Comparison of ENCODE assay signal across 15 cellular contexts in genomic region chr6:16168121-16168520, GRCh38. TPM values are rescaled to one million over a fixed set of nuclear protein-coding genes. Genes with fewer than 3 reads are reported as not detected.
DNase-seq lines count a peak whose midpoint lies in the region; ATAC-seq, FAIRE-seq and TF ChIP-seq lines count a peak whose summit lies in the region.
"Had no signal": no experiment of that assay in that cellular context is flagged by ENCODE, and none has a peak within 500 bp of the region (broad histone marks: within the 10 kb centered on the region; RNA-seq: fewer than 3 reads in every experiment).

No MANE protein-coding gene starts in this region.

- peaks cover 18% of the 10 kb centered on the region for H3K4me1 Mint-ChIP-seq in activated CD4-positive, alpha-beta memory T cell treated with anti-CD3 and anti-CD28 coated beads for 36 hours (ENCODE audit: low read depth)

- WGBS in mesendoderm (ENCODE audit: extremely low coverage, insufficient coverage, low lambda C conversion rate), result no CpG with 5 or more reads among the region's 5 CpGs

- H4K5ac ChIP-seq in mesendoderm (ENCODE audit: low read length), result no peak overlapping the region

- ATAC-seq in GM19455 (IDR thresholded peaks at IDR 0.05; ENCODE audit: unreplicated experiment), result no peak
- ATAC-seq: pancreas, Right ventricle myocardium inferior had no signal

- no peak overlapping the region for H4K8ac ChIP-seq in mesendoderm (ENCODE audit: low read depth, low read length)

- peak overlapping the region; percentile 36 for H3K4ac ChIP-seq in mesendoderm (ENCODE audit: low read depth, low read length)

- CTCF ChIA-PET in activated CD4-positive, alpha-beta memory T cell treated with anti-CD3 and anti-CD28 coated beads for 36 hours (lab: Charles Lee), result no interaction called here

- H3K27ac Mint-ChIP-seq in activated CD4-positive, alpha-beta memory T cell treated with anti-CD3 and anti-CD28 coated beads for 36 hours, result no peak overlapping the region
- H3K27ac Mint-ChIP-seq: memory B cell had no signal

- H2BK5ac ChIP-seq in mesendoderm (ENCODE audit: low read length), result no peak overlapping the region

- no peak overlapping the region for H3K9ac ChIP-seq in mesendoderm (ENCODE audit: low read length)

- H2BK120ac ChIP-seq in mesendoderm (ENCODE audit: low read depth, low read length), result no peak overlapping the region

- peaks cover 27% of the 10 kb centered on the region for H3K27me3 Mint-ChIP-seq in activated CD4-positive, alpha-beta memory T cell treated with anti-CD3 and anti-CD28 coated beads for 36 hours

- H3K23ac ChIP-seq in mesendoderm (ENCODE audit: low read length), result no peak overlapping the region

- H3K4me2 ChIP-seq in mesendoderm (ENCODE audit: low read length), result no peak overlapping the region

- peaks cover 3% of the 10 kb centered on the region for H3K4me1 ChIP-seq in mesendoderm (ENCODE audit: control insufficient read depth, low read depth, low read length)
- H3K4me1 ChIP-seq: pancreas, uterus had no signal

- POLR2A ChIA-PET in activated CD4-positive, alpha-beta memory T cell treated with anti-CD3 and anti-CD28 coated beads for 36 hours (lab: Charles Lee), result no interaction called here

- H3K27ac ChIP-seq in mesendoderm (ENCODE audit: low read depth, low read length) (no peak overlapping the region), dorsolateral prefrontal cortex (no peak overlapping the region)
- H3K27ac ChIP-seq: pancreas had no signal

- no peak overlapping the region for H3K4me3 ChIP-seq in mesendoderm (ENCODE audit: low read length)
- no peak overlapping the region for H3K4me3 ChIP-seq in dorsolateral prefrontal cortex
- H3K4me3 ChIP-seq: pancreas, uterus had no signal

- no peaks in the 10 kb centered on the region for H3K27me3 ChIP-seq in mesendoderm (ENCODE audit: insufficient read depth, low read length, poor library complexity)
- no peaks in the 10 kb centered on the region for H3K27me3 ChIP-seq in dorsolateral prefrontal cortex
- H3K27me3 ChIP-seq: pancreas, uterus had no signal

- intact Hi-C loops in activated CD4-positive, alpha-beta memory T cell treated with anti-CD3 and anti-CD28 coated beads for 36 hours (cut with micrococcal nuclease), result no loop called here
- intact Hi-C loops in dorsolateral prefrontal cortex (cut with DNase I), result loop anchor here in 1 of 2 donors (5.0 kb wide), 1 partner anchor 41 kb away; the partner anchor contains the start of gene MYLIP

- H3K9me3 Mint-ChIP-seq in activated CD4-positive, alpha-beta memory T cell treated with anti-CD3 and anti-CD28 coated beads for 36 hours, result no peaks in the 10 kb centered on the region
- H3K9me3 Mint-ChIP-seq: memory B cell had no signal

- peak; percentile 12 for DNase-seq in stimulated activated CD8-positive, alpha-beta memory T cell treated with anti-CD3 and anti-CD28 coated beads, Interleukin-12 subunit alpha, Interleukin-12 subunit beta, amount 100 ng/mL, for 4 hours (ENCODE audit: low read depth)
- DNase-seq in stimulated activated CD8-positive, alpha-beta memory T cell treated with anti-CD3 and anti-CD28 coated beads, Interleukin-4, amount 100 ng/mL, for 48 hours, result no peak
- DNase-seq in activated CD4-positive, alpha-beta memory T cell treated with anti-CD3 and anti-CD28 coated beads for 36 hours, result peak; percentile 24
- DNase-seq in mesendoderm (no peak), D721Med (ENCODE audit: insufficient read length, low spot score) (no peak), AG08396 (ENCODE audit: low spot score) (no peak), dorsolateral prefrontal cortex (no peak)
- DNase-seq: dermis blood vessel endothelial cell, DMS79, pancreas, uterus had no signal

- no peaks in the 10 kb centered on the region for H3K79me1 ChIP-seq in mesendoderm (ENCODE audit: low read length)

- peak overlapping the region; percentile 57 for H2BK15ac ChIP-seq in mesendoderm (replicated peaks; ENCODE audit: low read depth)

- H3K4me3 Mint-ChIP-seq in activated CD4-positive, alpha-beta memory T cell treated with anti-CD3 and anti-CD28 coated beads for 36 hours, result no peak overlapping the region
- H3K4me3 Mint-ChIP-seq: memory B cell had no signal

- H3K36me3 Mint-ChIP-seq in activated CD4-positive, alpha-beta memory T cell treated with anti-CD3 and anti-CD28 coated beads for 36 hours, result no peaks in the 10 kb centered on the region
- H3K36me3 Mint-ChIP-seq: memory B cell had no signal

- no peaks in the 10 kb centered on the region for H3K36me3 ChIP-seq in mesendoderm (ENCODE audit: control insufficient read depth, insufficient read depth, low read length)
- H3K36me3 ChIP-seq: pancreas, uterus had no signal

- FAIRE-seq in D721Med (lab: Jason Lieb, UNC), result no peak
- FAIRE-seq: pancreas, TTC549 had no signal

- H3K79me2 ChIP-seq in mesendoderm (ENCODE audit: control insufficient read depth, insufficient read depth, low read length), result no peaks in the 10 kb centered on the region

- H2AK5ac ChIP-seq in mesendoderm (ENCODE audit: low read length), result no peak overlapping the region

- peak overlapping the region; percentile 83 for H3K18ac ChIP-seq in mesendoderm (ENCODE audit: low read length)

- TF ChIP-seq CTCF in D721Med (IDR thresholded peaks at IDR 0.05; ENCODE audit: insufficient read depth, missing control alignments) (no peak), dorsolateral prefrontal cortex (IDR thresholded peaks at IDR 0.05 in 54 of 56, conservative IDR thresholded peaks at IDR 0.05 in 2 of 56; ENCODE audit: low read depth in 1 of 56, partially characterized antibody in 56 of 56) (no peak)

- no peak overlapping the region for H3K56ac ChIP-seq in mesendoderm (ENCODE audit: low read length)

RNA-seq across cellular contexts. Expression of gene MYLIP, which starts 39.2 kb away (rescaled TPM):
- total RNA-seq in activated CD4-positive, alpha-beta memory T cell treated with anti-CD3 and anti-CD28 coated beads for 36 hours, result 10 to 100 TPM; 11.4 TPM
- 13.4 TPM for polyA plus RNA-seq in mesendoderm (2013, experiment 1 of 2)
- 13.6 TPM for polyA plus RNA-seq in mesendoderm (2013, experiment 2 of 2)
- total RNA-seq in dorsolateral prefrontal cortex, result 10 to 100 TPM; 10.2 to 40.1 (median 21.7) TPM

Comparison
In these comparisons a context has a peak if more than half of its experiments do, and no peak if none do; other contexts are left out.
1. DNase-seq: peak in stimulated activated CD8-positive, alpha-beta memory T cell treated with anti-CD3 and anti-CD28 coated beads, Interleukin-12 subunit alpha, Interleukin-12 subunit beta, amount 100 ng/mL, for 4 hours (single experiment) and activated CD4-positive, alpha-beta memory T cell treated with anti-CD3 and anti-CD28 coated beads for 36 hours (single experiment); none in stimulated activated CD8-positive, alpha-beta memory T cell treated with anti-CD3 and anti-CD28 coated beads, Interleukin-4, amount 100 ng/mL, for 48 hours (single experiment), mesendoderm (single experiment), D721Med (single experiment), AG08396 (single experiment) and dorsolateral prefrontal cortex (0 of 10).